8 cellular contexts compared by ENCODE assay signal in genomic region chr11:116835042-116835772, GRCh38. TPM values are rescaled to one million over a fixed set of nuclear protein-coding genes. Genes with fewer than 3 reads are reported as not detected.
A peak's percentile ranks its signal among the peaks of the same experiment; 100 is the strongest.
DNase-seq lines count a peak whose midpoint lies in the region; ATAC-seq and TF ChIP-seq lines count a peak whose summit lies in the region.

No MANE protein-coding gene starts in this region.

- peak overlapping the region; percentile 45 for H3K4me3 ChIP-seq in AG04449 (ENCODE audit: low read depth, low read length)
- H3K4me3 ChIP-seq in dorsolateral prefrontal cortex, result peak overlapping the region; percentile 19 to 67 (median 53)

- H3K4me3 Mint-ChIP-seq in natural killer cell treated with Interleukin-12 subunit alpha and Interleukin-12 subunit beta and Interleukin-15 and Interleukin-18, amount 100 ng/mL, for 72 hours, result peak overlapping the region; percentile 61

- DNase-seq in AG04449 (ENCODE audit: low read depth, low spot score), result no peak
- peak; percentile 27 for DNase-seq in NCI-H69 (lab: John Stamatoyannopoulos, UW)
- DNase-seq in dorsolateral prefrontal cortex, result peak in 1 of 10 donors; percentile 15
- DNase-seq in natural killer cell treated with Interleukin-12 subunit alpha and Interleukin-12 subunit beta and Interleukin-15 and Interleukin-18, amount 100 ng/mL, for 72 hours (ENCODE audit: low spot score), result peak; percentile 49
- DNase-seq in NCI-H748 (lab: John Stamatoyannopoulos, UW; ENCODE audit: unreplicated experiment), result no peak

- peak; percentile 14 for ATAC-seq in GM19328 (IDR thresholded peaks at IDR 0.05; ENCODE audit: unreplicated experiment)
- peak in 1 of 2 donors; percentile 34 for ATAC-seq in natural killer cell treated with Interleukin-12 subunit alpha and Interleukin-12 subunit beta and Interleukin-15 and Interleukin-18, amount 100 ng/mL, for 72 hours
- no peak for ATAC-seq in GM21717 (IDR thresholded peaks at IDR 0.05; ENCODE audit: unreplicated experiment)
- no peak for ATAC-seq in GM21515 (IDR thresholded peaks at IDR 0.05; ENCODE audit: unreplicated experiment)

- H3K4me1 Mint-ChIP-seq in natural killer cell treated with Interleukin-12 subunit alpha and Interleukin-12 subunit beta and Interleukin-15 and Interleukin-18, amount 100 ng/mL, for 72 hours (ENCODE audit: low read depth in 2 of 2), result peaks cover 9 to 11% of the 10 kb centered on the region in 2 donors

- no peaks in the 10 kb centered on the region for H3K27me3 ChIP-seq in dorsolateral prefrontal cortex

- CTCF ChIA-PET in AG04449 (lab: Yijun Ruan, JAX), result interaction anchor here (0.7 to 6.6 kb wide), 28 partner anchors 9 to 392 kb away, joined by 3 to 120 read pairs (median 5); partner anchors contain the start of genes APOA4, APOA5, PAFAH1B2 and SIK3

- intact Hi-C loops in dorsolateral prefrontal cortex (cut with DNase I), result loop anchor here in 1 of 2 donors (2.0 to 5.0 kb wide), 2 partner anchors 42 to 44 kb away; partner anchors contain the start of gene APOA5

- no peaks in the 10 kb centered on the region for H3K27me3 Mint-ChIP-seq in natural killer cell treated with Interleukin-12 subunit alpha and Interleukin-12 subunit beta and Interleukin-15 and Interleukin-18, amount 100 ng/mL, for 72 hours

- POLR2A ChIA-PET in AG04449 (lab: Yijun Ruan, JAX), result interaction anchor here (0.8 to 1.3 kb wide), 6 partner anchors 18 to 264 kb away, joined by 3 to 8 read pairs (median 4); partner anchors contain the start of genes APOA5 and ZPR1

- H3K27ac ChIP-seq in dorsolateral prefrontal cortex, result peak overlapping the region in 55 of 59 donors; percentile 13 to 90 (median 74)

- H3K9me3 Mint-ChIP-seq in natural killer cell treated with Interleukin-12 subunit alpha and Interleukin-12 subunit beta and Interleukin-15 and Interleukin-18, amount 100 ng/mL, for 72 hours, result no peaks in the 10 kb centered on the region

- H3K36me3 Mint-ChIP-seq in natural killer cell treated with Interleukin-12 subunit alpha and Interleukin-12 subunit beta and Interleukin-15 and Interleukin-18, amount 100 ng/mL, for 72 hours, result no peaks in the 10 kb centered on the region

- H3K27ac Mint-ChIP-seq in natural killer cell treated with Interleukin-12 subunit alpha and Interleukin-12 subunit beta and Interleukin-15 and Interleukin-18, amount 100 ng/mL, for 72 hours, result peak overlapping the region in 1 of 2 donors; percentile 33

- TF ChIP-seq CTCF in AG04449 (IDR thresholded peaks at IDR 0.05; ENCODE audit: insufficient read depth, low read length, missing control alignments), result no peak
- TF ChIP-seq CTCF in dorsolateral prefrontal cortex (IDR thresholded peaks at IDR 0.05 in 54 of 56, conservative IDR thresholded peaks at IDR 0.05 in 2 of 56; ENCODE audit: low read depth in 1 of 56, partially characterized antibody in 56 of 56), result no peak

RNA-seq across cellular contexts. Expression of gene APOA1, which starts 2.2 kb away (rescaled TPM):
- 1 to 10 TPM in 16 of 120 experiments, under 1 TPM in 53, not detected in 51; 0.32 to 2.2 (median 0.72) TPM for total RNA-seq in dorsolateral prefrontal cortex
- total RNA-seq in natural killer cell treated with Interleukin-12 subunit alpha and Interleukin-12 subunit beta and Interleukin-15 and Interleukin-18, amount 100 ng/mL, for 72 hours, result not detected

RNA-seq across cellular contexts. Expression of gene APOC3, which starts 5.5 kb away (rescaled TPM):
- total RNA-seq in dorsolateral prefrontal cortex, result not detected
- total RNA-seq in natural killer cell treated with Interleukin-12 subunit alpha and Interleukin-12 subunit beta and Interleukin-15 and Interleukin-18, amount 100 ng/mL, for 72 hours, result not detected

RNA-seq across cellular contexts. Expression of gene APOA4, which starts 12.1 kb away (rescaled TPM):
- not detected for total RNA-seq in dorsolateral prefrontal cortex
- not detected for total RNA-seq in natural killer cell treated with Interleukin-12 subunit alpha and Interleukin-12 subunit beta and Interleukin-15 and Interleukin-18, amount 100 ng/mL, for 72 hours

RNA-seq across cellular contexts. Expression of gene APOA5, which starts 43.5 kb away (rescaled TPM):
- total RNA-seq in dorsolateral prefrontal cortex, result under 1 TPM in 1 of 120 experiments, not detected in 119; 0.25 TPM
- total RNA-seq in natural killer cell treated with Interleukin-12 subunit alpha and Interleukin-12 subunit beta and Interleukin-15 and Interleukin-18, amount 100 ng/mL, for 72 hours, result not detected

RNA-seq across cellular contexts. Expression of gene ZPR1, which starts 47.4 kb away (rescaled TPM):
- total RNA-seq in dorsolateral prefrontal cortex, result 10 to 100 TPM; 31.6 to 66.9 (median 46.6) TPM
- 100 to 1,000 TPM in 1 of 2 donors, 10 to 100 TPM in 1; 89.7 to 143 TPM for total RNA-seq in natural killer cell treated with Interleukin-12 subunit alpha and Interleukin-12 subunit beta and Interleukin-15 and Interleukin-18, amount 100 ng/mL, for 72 hours

Comparison
In these comparisons a context has a peak if more than half of its experiments do, and no peak if none do; other contexts are left out.
1. DNase-seq: peak in NCI-H69 (single experiment) and natural killer cell treated with Interleukin-12 subunit alpha and Interleukin-12 subunit beta and Interleukin-15 and Interleukin-18, amount 100 ng/mL, for 72 hours (single experiment); none in AG04449 (single experiment) and NCI-H748 (single experiment).